Comparison of ENCODE assay signal across 9 cellular contexts in the genomic region with DNA sequence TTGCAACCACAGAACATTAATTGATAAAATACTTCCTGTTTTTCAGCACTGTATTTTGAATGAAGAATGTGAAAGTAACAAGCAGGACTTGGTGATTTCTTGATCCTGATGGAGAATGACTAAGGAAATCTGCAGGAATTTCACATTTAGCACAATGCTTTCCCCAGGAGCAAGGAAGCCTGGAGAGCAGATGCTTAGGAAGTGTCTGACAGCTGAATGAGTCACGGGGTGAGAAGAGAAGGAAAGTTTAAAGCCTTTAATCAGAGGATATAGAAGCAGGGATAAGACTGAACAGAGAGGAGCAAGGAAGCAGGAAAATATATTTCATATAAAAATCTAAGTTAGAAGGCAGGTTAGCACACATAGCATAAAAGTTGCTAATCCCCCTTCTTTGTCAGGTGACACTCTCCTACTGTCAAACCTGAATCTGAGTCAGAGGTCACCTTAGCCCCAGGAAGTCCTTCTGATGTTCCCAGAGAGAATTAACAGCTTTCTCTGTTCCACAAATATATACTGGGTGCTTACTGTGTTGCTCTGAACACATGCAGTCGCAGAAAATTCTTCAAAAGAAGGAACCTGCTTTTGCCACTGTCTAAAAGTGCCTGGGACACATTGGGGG. TPM values are rescaled to one million over a fixed set of nuclear protein-coding genes. Genes with fewer than 3 reads are reported as not detected.
DNase-seq lines count a peak whose midpoint lies in the region; ATAC-seq and TF ChIP-seq lines count a peak whose summit lies in the region.
"Had no signal": no experiment of that assay in that cellular context is flagged by ENCODE, and none has a peak within 500 bp of the region (broad histone marks: within the 10 kb centered on the region; RNA-seq: fewer than 3 reads in every experiment).

No MANE protein-coding gene starts in this region.

- peak overlapping the region; percentile 2 for H3K4me2 ChIP-seq in mammary epithelial cell (ENCODE audit: insufficient read depth, low read depth, low read length)

- H4K20me1 ChIP-seq in mammary epithelial cell (ENCODE audit: insufficient read depth, low read length): no peaks in the 10 kb centered on the region

- H3K4me1 ChIP-seq in mammary epithelial cell (ENCODE audit: insufficient read depth, low read length) (peaks cover 12% of the 10 kb centered on the region), Caco-2 (no peaks in the 10 kb centered on the region)

- H3K9ac ChIP-seq in mammary epithelial cell (ENCODE audit: insufficient read depth, low read length): no peak overlapping the region

- dilution Hi-C loops in mammary epithelial cell (cut with HindIII; ENCODE audit: low sequenced_read_pairs): no loop called here

- H3K9me3 Mint-ChIP-seq in Caco-2 (ENCODE audit: unreplicated experiment): no peaks in the 10 kb centered on the region

- H3K36me3 Mint-ChIP-seq in Caco-2 (ENCODE audit: insufficient read depth, unreplicated experiment): no peaks in the 10 kb centered on the region

- H3K4me3 ChIP-seq in mammary epithelial cell (replicated peaks in 1 of 3; ENCODE audit: insufficient read depth in 1 of 3, low read depth in 2 of 3, low read length in 3 of 3): no peak overlapping the region
- H3K4me3 ChIP-seq in Caco-2 (ENCODE audit: low read depth, low read length): no peak overlapping the region

- H3K9me3 ChIP-seq in mammary epithelial cell (replicated peaks; ENCODE audit: insufficient read depth, low read length) (no peaks in the 10 kb centered on the region), Caco-2 (no peaks in the 10 kb centered on the region)

- H3K79me2 ChIP-seq in mammary epithelial cell (ENCODE audit: insufficient read depth, low read length): no peaks in the 10 kb centered on the region

- H3K27me3 ChIP-seq in mammary epithelial cell (ENCODE audit: insufficient read depth, low read length) (no peaks in the 10 kb centered on the region), Caco-2 (replicated peaks; ENCODE audit: control insufficient read depth, insufficient read depth, low read length) (no peaks in the 10 kb centered on the region)

- H3K4me3 Mint-ChIP-seq in Caco-2 (ENCODE audit: unreplicated experiment): no peak overlapping the region

- in situ Hi-C loops in KBM-7 (cut with MboI; ENCODE audit: low pct_unique_long_range_greater_than_20kb, low sequenced_read_pairs): no loop called here
- in situ Hi-C loops in mammary epithelial cell (cut with MboI; ENCODE audit: low sequenced_read_pairs in 2 of 2): no loop called here

- no peak overlapping the region for H3K27ac ChIP-seq in mammary epithelial cell (ENCODE audit: insufficient read depth, low read depth, low read length)

- POLR2A ChIA-PET in Caco-2 (lab: Charles Lee): no interaction called here

- no peaks in the 10 kb centered on the region for H3K4me1 Mint-ChIP-seq in Caco-2 (ENCODE audit: low read depth, unreplicated experiment)

- no peak overlapping the region for H2AFZ ChIP-seq in mammary epithelial cell (ENCODE audit: low read depth, low read length)

- CTCF ChIA-PET in mammary epithelial cell (lab: Charles Lee; ENCODE audit: low non-redundant PET) (no interaction called here), Caco-2 (lab: Charles Lee) (no interaction called here)

- no peak for TF ChIP-seq CTCF in mammary epithelial cell (conservative IDR thresholded peaks at IDR 0.05 in 1 of 2, IDR thresholded peaks at IDR 0.05 in 1 of 2; ENCODE audit: extremely low read depth in 1 of 2, insufficient read depth in 1 of 2, low read depth in 1 of 2, low read length in 2 of 2)
- no peak for TF ChIP-seq CTCF in Caco-2 (IDR thresholded peaks at IDR 0.05; ENCODE audit: insufficient read depth in 1 of 2, low read depth in 1 of 2, low read length in 1 of 2, severe bottlenecking in 1 of 2, unreplicated experiment in 1 of 2)

- intact Hi-C loops in mammary epithelial cell (cut with micrococcal nuclease): no loop called here
- intact Hi-C loops in Caco-2 (cut with micrococcal nuclease; ENCODE audit: unreplicated experiment): no loop called here

- H3K36me3 ChIP-seq in mammary epithelial cell (ENCODE audit: insufficient read depth, low read length) (no peaks in the 10 kb centered on the region), Caco-2 (ENCODE audit: control insufficient read depth, insufficient read depth, low read length) (no peaks in the 10 kb centered on the region)

- H3K27ac Mint-ChIP-seq in Caco-2 (ENCODE audit: unreplicated experiment): no peak overlapping the region

- DNase-seq in AG08396 (ENCODE audit: low spot score) (peak; percentile 41), KBM-7 (peak; percentile 49), mammary epithelial cell (peak; percentile 55), left lobe of liver (ENCODE audit: low spot score) (no peak), Caco-2 (no peak), DMS153 treated with DMSO at 0.1 percent for 48 hours (lab: John Stamatoyannopoulos, UW; ENCODE audit: unreplicated experiment) (no peak)
- DNase-seq: activated CD4-positive, alpha-beta T cell treated with anti-CD3 and anti-CD28 coated beads for 1 hour had no signal

- no peaks in the 10 kb centered on the region for H3K27me3 Mint-ChIP-seq in Caco-2 (ENCODE audit: insufficient read depth, unreplicated experiment)

- BruUV-seq in mammary epithelial cell (replicated peaks; lab: Mats Ljungman, UMichigan) (no TSS peak), Caco-2 (replicated peaks; lab: Mats Ljungman, UMichigan) (no TSS peak)

- ATAC-seq in left lobe of liver (peak; percentile 16), HG03097 (IDR thresholded peaks at IDR 0.05; ENCODE audit: low FRiP score, unreplicated experiment) (no peak), HG03280 (IDR thresholded peaks at IDR 0.05; ENCODE audit: unreplicated experiment) (no peak)

- 65% methylated on average over 2 of the region's 2 CpGs for WGBS in mammary epithelial cell (ENCODE audit: low coverage, missing lambda C conversion rate)

RNA-seq across cellular contexts. Expression of gene GNA14, which starts 59.7 kb away (rescaled TPM):
- total RNA-seq in mammary epithelial cell (under 1 TPM in 1 of 2 donors, not detected in 1; 0.17 TPM), left lobe of liver (2.5 TPM), Caco-2 (2022) (not detected in 2 replicates)
- not detected for polyA plus RNA-seq in mammary epithelial cell
- polyA minus RNA-seq in mammary epithelial cell: not detected

Comparison
In these comparisons a context has a peak if more than half of its experiments do, and no peak if none do; other contexts are left out.
1. DNase-seq: peak in AG08396 (single experiment), KBM-7 (single experiment) and mammary epithelial cell (single experiment); none in left lobe of liver (single experiment), Caco-2 (0 of 2) and DMS153 treated with DMSO at 0.1 percent for 48 hours (single experiment).